ENCODE assay signal across 1 cellular context in the genomic region with DNA sequence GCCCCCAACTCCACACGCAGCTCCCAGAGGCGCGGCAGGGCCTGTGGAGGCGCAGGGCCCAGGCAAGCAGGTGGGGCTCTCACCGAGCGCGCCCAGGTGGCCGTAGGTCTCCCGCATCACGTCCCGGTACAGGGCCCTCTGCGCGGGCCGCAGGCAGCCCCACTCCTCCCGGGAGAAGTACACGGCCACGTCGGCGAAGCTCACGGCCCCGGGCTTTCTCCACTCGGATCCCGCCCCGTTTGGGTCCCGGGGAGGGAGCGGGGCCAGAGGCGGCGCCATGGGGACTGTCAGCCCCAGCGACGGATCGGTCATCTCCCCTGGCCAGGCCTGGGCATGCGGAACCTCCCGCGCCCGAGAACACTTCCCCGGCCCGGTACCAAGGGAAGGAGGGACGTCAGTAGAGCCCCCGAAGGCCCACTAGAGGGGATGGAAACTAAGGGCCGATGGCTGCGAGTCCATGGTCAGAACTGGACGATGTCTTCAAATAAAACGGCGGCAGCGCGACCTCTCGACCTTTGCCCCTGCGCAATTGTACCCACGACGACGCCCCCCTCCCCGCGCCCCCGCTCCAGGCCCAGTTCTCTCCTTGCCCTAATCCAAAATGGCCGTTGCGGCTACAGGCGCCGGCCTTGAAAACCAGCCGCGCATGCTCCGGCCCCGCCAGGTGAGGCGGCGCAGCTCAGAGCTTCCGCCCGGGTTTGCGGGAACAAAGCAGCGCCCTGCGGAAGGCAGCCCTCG.
TF ChIP-seq lines count a peak whose summit lies in the region.

Gene ZNF747 (minus strand): TSS at position 491 of the 738 bp plus-strand sequence. CDS start 179 bp downstream, at position 312.

TF ChIP-seq in HepG2, 621 proteins besides CTCF, POLR2A, EP300 and RAD21 (continued from another document and continues in another):
- peak; percentile 97 for TF ChIP-seq ZFY (CRISPR knock-in tag; IDR thresholded peaks at IDR 0.05)
- peak; percentile 77; the same call in 1 of the 2 replicates for TF ChIP-seq HNRNPL (IDR thresholded peaks at IDR 0.05; ENCODE audit: low read depth, low read length)
- peak; percentile 77 for TF ChIP-seq HNF1B (CRISPR knock-in tag; IDR thresholded peaks at IDR 0.05)
- TF ChIP-seq PBX2 (CRISPR knock-in tag; IDR thresholded peaks at IDR 0.05): no peak
- TF ChIP-seq, protein P1, sequence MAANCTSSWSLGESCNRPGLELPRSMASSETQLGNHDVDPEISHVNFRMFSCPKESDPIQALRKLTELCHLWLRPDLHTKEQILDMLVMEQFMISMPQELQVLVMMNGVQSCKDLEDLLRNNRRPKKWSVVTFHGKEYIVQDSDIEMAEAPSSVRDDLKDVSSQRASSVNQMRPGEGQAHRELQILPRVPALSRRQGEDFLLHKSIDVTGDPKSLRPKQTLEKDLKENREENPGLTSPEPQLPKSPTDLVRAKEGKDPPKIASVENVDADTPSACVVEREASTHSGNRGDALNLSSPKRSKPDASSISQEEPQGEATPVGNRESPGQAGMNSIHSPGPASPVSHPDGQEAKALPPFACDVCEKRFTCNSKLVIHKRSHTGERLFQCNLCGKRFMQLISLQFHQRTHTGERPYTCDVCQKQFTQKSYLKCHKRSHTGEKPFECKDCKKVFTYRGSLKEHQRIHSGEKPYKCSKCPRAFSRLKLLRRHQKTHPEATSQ (CRISPR knock-in tag; IDR thresholded peaks at IDR 0.05; ENCODE audit: borderline replicate concordance): no peak; the same call in 1 of the 2 replicates
- peak; percentile 54; the same call in 1 of the 2 replicates for TF ChIP-seq PRDM10 (CRISPR knock-in tag; IDR thresholded peaks at IDR 0.05; ENCODE audit: low read depth)
- no peak; the same call in 1 of the 2 replicates for TF ChIP-seq ZNF101 (CRISPR knock-in tag; IDR thresholded peaks at IDR 0.05; ENCODE audit: borderline replicate concordance, low read depth)
- peak; percentile 3; the same call in 1 of the 2 replicates for TF ChIP-seq IRF1 (CRISPR knock-in tag; IDR thresholded peaks at IDR 0.05; ENCODE audit: low read depth)
- peak; percentile 74 for TF ChIP-seq ZNF790 (CRISPR knock-in tag; IDR thresholded peaks at IDR 0.05; ENCODE audit: borderline replicate concordance)
- peak; percentile 82 for TF ChIP-seq PHF20 (CRISPR knock-in tag; IDR thresholded peaks at IDR 0.05)
- TF ChIP-seq ZNF10 (CRISPR knock-in tag; IDR thresholded peaks at IDR 0.05; ENCODE audit: borderline replicate concordance, low read depth): no peak
- peak; percentile 83; the same call in 1 of the 2 replicates for TF ChIP-seq NFKB2 (CRISPR knock-in tag; IDR thresholded peaks at IDR 0.05; ENCODE audit: borderline replicate concordance)
- TF ChIP-seq LBX2 (CRISPR knock-in tag; IDR thresholded peaks at IDR 0.05; ENCODE audit: borderline replicate concordance): peak; percentile 57; the same call in 1 of the 2 replicates
- peak; percentile 100 for TF ChIP-seq HOXA3 (CRISPR knock-in tag; IDR thresholded peaks at IDR 0.05)
- TF ChIP-seq AGO1 (IDR thresholded peaks at IDR 0.05; ENCODE audit: low read depth, low read length, poor library complexity, severe bottlenecking): peak; percentile 81
- TF ChIP-seq KLF11 (CRISPR knock-in tag; IDR thresholded peaks at IDR 0.05): peak; percentile 93
- peak; percentile 45; the same call in 1 of the 2 replicates for TF ChIP-seq HDAC2 (CRISPR knock-in tag; IDR thresholded peaks at IDR 0.05)
- peak; percentile 47; the same call in 1 of the 2 replicates for TF ChIP-seq SOX5 (CRISPR knock-in tag; IDR thresholded peaks at IDR 0.05; ENCODE audit: borderline replicate concordance)
- peak; percentile 6; the same call in 1 of the 2 replicates for TF ChIP-seq HOXD1 (CRISPR knock-in tag; IDR thresholded peaks at IDR 0.05)
- TF ChIP-seq THYN1 (CRISPR knock-in tag; IDR thresholded peaks at IDR 0.05; ENCODE audit: borderline replicate concordance, low read depth): peak; percentile 71
- TF ChIP-seq BORCS8-MEF2B (CRISPR knock-in tag; IDR thresholded peaks at IDR 0.05): peak; percentile 27
- TF ChIP-seq, protein P2, sequence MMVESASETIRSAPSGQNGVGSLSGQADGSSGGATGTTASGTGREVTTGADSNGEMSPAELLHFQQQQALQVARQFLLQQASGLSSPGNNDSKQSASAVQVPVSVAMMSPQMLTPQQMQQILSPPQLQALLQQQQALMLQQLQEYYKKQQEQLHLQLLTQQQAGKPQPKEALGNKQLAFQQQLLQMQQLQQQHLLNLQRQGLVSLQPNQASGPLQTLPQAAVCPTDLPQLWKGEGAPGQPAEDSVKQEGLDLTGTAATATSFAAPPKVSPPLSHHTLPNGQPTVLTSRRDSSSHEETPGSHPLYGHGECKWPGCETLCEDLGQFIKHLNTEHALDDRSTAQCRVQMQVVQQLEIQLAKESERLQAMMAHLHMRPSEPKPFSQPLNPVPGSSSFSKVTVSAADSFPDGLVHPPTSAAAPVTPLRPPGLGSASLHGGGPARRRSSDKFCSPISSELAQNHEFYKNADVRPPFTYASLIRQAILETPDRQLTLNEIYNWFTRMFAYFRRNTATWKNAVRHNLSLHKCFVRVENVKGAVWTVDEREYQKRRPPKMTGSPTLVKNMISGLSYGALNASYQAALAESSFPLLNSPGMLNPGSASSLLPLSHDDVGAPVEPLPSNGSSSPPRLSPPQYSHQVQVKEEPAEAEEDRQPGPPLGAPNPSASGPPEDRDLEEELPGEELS (CRISPR knock-in tag; IDR thresholded peaks at IDR 0.05): no peak
- TF ChIP-seq ZHX1 (CRISPR knock-in tag; IDR thresholded peaks at IDR 0.05; ENCODE audit: low read depth): peak; percentile 98
- 0 out of 2 replicates have a peak, but pooled peaks have one; percentile 63 for TF ChIP-seq U2AF2 (IDR thresholded peaks at IDR 0.05; ENCODE audit: low read depth, low read length)
- TF ChIP-seq ZNF570 (CRISPR knock-in tag; IDR thresholded peaks at IDR 0.05; ENCODE audit: borderline replicate concordance): no peak
- TF ChIP-seq KAT7 (CRISPR knock-in tag; IDR thresholded peaks at IDR 0.05; ENCODE audit: borderline replicate concordance): peak; percentile 90
- TF ChIP-seq RBM22 (optimal IDR thresholded peaks at IDR 0.05; ENCODE audit: low read length): no peak
- TF ChIP-seq ZNF160 (CRISPR knock-in tag; IDR thresholded peaks at IDR 0.05): peak; percentile 36; the same call in 1 of the 2 replicates
- no peak for TF ChIP-seq ZNF446 (CRISPR knock-in tag; IDR thresholded peaks at IDR 0.05)
- peak; percentile 39; the same call in 1 of the 2 replicates for TF ChIP-seq KLF9 (CRISPR knock-in tag; IDR thresholded peaks at IDR 0.05; ENCODE audit: low read depth)
- TF ChIP-seq ZMYM4 (CRISPR knock-in tag; IDR thresholded peaks at IDR 0.05): peak; percentile 78
- TF ChIP-seq ZNF703 (CRISPR knock-in tag; IDR thresholded peaks at IDR 0.05; ENCODE audit: borderline replicate concordance): 0 out of 2 replicates have a peak, but pooled peaks have one; percentile 76
- TF ChIP-seq, protein P3, sequence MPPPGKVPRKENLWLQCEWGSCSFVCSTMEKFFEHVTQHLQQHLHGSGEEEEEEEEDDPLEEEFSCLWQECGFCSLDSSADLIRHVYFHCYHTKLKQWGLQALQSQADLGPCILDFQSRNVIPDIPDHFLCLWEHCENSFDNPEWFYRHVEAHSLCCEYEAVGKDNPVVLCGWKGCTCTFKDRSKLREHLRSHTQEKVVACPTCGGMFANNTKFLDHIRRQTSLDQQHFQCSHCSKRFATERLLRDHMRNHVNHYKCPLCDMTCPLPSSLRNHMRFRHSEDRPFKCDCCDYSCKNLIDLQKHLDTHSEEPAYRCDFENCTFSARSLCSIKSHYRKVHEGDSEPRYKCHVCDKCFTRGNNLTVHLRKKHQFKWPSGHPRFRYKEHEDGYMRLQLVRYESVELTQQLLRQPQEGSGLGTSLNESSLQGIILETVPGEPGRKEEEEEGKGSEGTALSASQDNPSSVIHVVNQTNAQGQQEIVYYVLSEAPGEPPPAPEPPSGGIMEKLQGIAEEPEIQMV (CRISPR knock-in tag; IDR thresholded peaks at IDR 0.05; ENCODE audit: low read depth): no peak; the same call in 1 of the 2 replicates
- TF ChIP-seq, protein P4, sequence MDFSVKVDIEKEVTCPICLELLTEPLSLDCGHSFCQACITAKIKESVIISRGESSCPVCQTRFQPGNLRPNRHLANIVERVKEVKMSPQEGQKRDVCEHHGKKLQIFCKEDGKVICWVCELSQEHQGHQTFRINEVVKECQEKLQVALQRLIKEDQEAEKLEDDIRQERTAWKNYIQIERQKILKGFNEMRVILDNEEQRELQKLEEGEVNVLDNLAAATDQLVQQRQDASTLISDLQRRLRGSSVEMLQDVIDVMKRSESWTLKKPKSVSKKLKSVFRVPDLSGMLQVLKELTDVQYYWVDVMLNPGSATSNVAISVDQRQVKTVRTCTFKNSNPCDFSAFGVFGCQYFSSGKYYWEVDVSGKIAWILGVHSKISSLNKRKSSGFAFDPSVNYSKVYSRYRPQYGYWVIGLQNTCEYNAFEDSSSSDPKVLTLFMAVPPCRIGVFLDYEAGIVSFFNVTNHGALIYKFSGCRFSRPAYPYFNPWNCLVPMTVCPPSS (IDR thresholded peaks at IDR 0.05): no peak
- peak; percentile 88 for TF ChIP-seq SAP130 (CRISPR knock-in tag; IDR thresholded peaks at IDR 0.05; ENCODE audit: low read depth)
- TF ChIP-seq ZNF775 (CRISPR knock-in tag; IDR thresholded peaks at IDR 0.05; ENCODE audit: borderline replicate concordance): no peak
